Comparison of ENCODE assay signal across 8 cellular contexts in the genomic region with DNA sequence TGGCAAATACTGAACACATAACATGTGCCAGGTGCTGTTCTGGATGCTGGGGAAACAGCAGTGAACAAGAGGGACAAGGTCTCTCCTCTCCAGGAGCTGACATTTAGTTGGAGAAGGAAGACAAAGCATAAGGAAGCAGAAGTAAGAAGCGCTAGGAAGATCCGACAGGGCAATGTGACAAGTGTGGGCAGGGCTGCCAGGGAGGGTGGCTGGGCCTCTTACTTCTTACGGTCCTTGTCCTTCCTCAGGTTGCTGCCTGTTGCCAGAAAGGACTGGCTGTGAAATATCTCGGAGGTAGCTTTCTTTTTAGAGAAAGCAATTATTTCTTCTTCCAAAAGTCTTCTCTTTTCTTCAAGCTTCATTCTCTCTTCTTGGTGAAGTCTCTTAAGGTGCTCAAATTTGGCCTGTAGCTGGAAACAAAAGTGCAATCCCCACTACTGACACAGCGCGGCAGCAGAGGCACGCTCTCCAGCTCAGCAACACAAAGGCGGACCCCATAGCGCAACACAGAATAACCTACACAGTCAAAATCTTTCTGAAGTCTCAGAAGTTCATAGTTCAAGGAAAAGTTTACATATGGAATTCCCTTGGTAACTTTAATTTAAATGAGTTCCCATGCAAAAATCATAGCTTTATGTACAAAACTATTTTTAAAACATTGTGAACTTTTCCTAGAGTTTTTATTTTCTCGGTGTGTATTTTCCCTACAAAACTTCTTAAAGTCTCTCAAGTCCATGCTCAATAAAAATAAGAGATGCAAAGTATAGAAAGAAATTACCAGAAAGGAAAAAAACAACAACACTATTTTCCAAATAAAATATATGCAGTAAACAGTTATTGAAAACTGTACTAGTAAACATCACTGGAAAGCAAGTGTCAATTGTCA.
DNase-seq lines count a peak whose midpoint lies in the region; ATAC-seq and TF ChIP-seq lines count a peak whose summit lies in the region.

No MANE protein-coding gene starts in this region.

- DNase-seq in D341Med (ENCODE audit: low spot score) (peak; percentile 67), LoVo (ENCODE audit: low spot score) (peak; percentile 18), T-helper 1 cell (peak in 3 of 5 donors; percentile 23 to 42 (median 26)), amygdala (lab: John Stamatoyannopoulos, UW) (peak in 50 of 56 donors; percentile 2 to 84 (median 31)), right atrium auricular region (ENCODE audit: low spot score) (peak; percentile 70), gastrocnemius medialis (peak in 1 of 2 donors; percentile 39)

- in situ Hi-C loops in gastrocnemius medialis (cut with MboI; ENCODE audit: low sequenced_read_pairs in 4 of 4), result loop anchor here in 1 of 4 donors (10.0 kb wide), 1 partner anchor 169 kb away; no protein-coding TSS in a partner anchor

- no peak for TF ChIP-seq POLR2A in gastrocnemius medialis (IDR thresholded peaks at IDR 0.05)

- intact Hi-C loops in gastrocnemius medialis (cut with DNase I; ENCODE audit: low total_unique reads), result loop anchor here (1.0 to 5.0 kb wide), 3 partner anchors 66 to 190 kb away; a partner anchor contains a TSS

- H3K4me1 ChIP-seq in right atrium auricular region (no peaks in the 10 kb centered on the region), gastrocnemius medialis (no peaks in the 10 kb centered on the region)

- peak; percentile 89 to 93 for TF ChIP-seq CTCF in right atrium auricular region (IDR thresholded peaks at IDR 0.05)
- TF ChIP-seq CTCF in gastrocnemius medialis (IDR thresholded peaks at IDR 0.05 in 4 of 5, conservative IDR thresholded peaks at IDR 0.05 in 1 of 5), result peak; percentile 75 to 94 (median 88)

- ATAC-seq in GM21529 (IDR thresholded peaks at IDR 0.05; ENCODE audit: unreplicated experiment), result peak; percentile 77
- peak; percentile 68 to 83 for ATAC-seq in gastrocnemius medialis
- ATAC-seq in HG02623 (IDR thresholded peaks at IDR 0.05; ENCODE audit: unreplicated experiment), result no peak

- H3K36me3 ChIP-seq in right atrium auricular region (no peaks in the 10 kb centered on the region), gastrocnemius medialis (no peaks in the 10 kb centered on the region)

- H3K27me3 ChIP-seq in right atrium auricular region, result no peaks in the 10 kb centered on the region
- no peaks in the 10 kb centered on the region for H3K27me3 ChIP-seq in gastrocnemius medialis

- H3K4me3 ChIP-seq in right atrium auricular region (no peak overlapping the region), gastrocnemius medialis (no peak overlapping the region)

- H3K27ac ChIP-seq in right atrium auricular region (no peak overlapping the region), gastrocnemius medialis (no peak overlapping the region)

- H3K9me3 ChIP-seq in right atrium auricular region (no peaks in the 10 kb centered on the region), gastrocnemius medialis (no peaks in the 10 kb centered on the region)
